ENCODE assay signal across 1 cellular context in the genomic region with DNA sequence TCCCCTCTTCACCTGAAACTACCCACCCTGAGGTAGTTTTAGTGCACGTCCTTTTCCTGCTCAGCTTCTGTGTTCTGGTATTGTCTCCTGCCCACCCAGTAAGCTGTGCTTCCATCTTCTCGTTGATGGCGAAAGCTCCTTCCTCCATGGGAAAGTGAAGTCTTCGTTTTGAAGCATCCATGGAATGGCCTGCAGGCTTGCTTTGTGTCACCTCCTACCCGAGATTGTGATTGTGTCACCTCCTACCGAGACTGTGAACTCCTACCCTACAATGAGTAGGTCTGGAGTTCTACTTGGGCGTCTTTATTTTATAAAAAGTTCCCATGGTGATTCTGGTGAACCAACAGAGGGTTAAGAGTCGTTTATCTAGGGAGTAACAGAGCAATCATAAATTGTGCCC.
TF ChIP-seq lines count a peak whose summit lies in the region.

No MANE protein-coding gene starts in this region.

TF ChIP-seq in H1, 55 proteins besides CTCF, POLR2A, EP300 and RAD21:
- no peak for TF ChIP-seq NRF1 (IDR thresholded peaks at IDR 0.05; ENCODE audit: low read depth, low read length)
- no peak for TF ChIP-seq RXRA (IDR thresholded peaks at IDR 0.05; ENCODE audit: insufficient read depth, low read depth, low read length)
- TF ChIP-seq CBX8 (IDR thresholded peaks at IDR 0.05; ENCODE audit: borderline replicate concordance, low read depth, low read length): no peak
- TF ChIP-seq MAFK (IDR thresholded peaks at IDR 0.05; ENCODE audit: low read depth, low read length): no peak
- TF ChIP-seq SIX5 (IDR thresholded peaks at IDR 0.05; ENCODE audit: low read depth, low read length): no peak
- TF ChIP-seq, protein P1, sequence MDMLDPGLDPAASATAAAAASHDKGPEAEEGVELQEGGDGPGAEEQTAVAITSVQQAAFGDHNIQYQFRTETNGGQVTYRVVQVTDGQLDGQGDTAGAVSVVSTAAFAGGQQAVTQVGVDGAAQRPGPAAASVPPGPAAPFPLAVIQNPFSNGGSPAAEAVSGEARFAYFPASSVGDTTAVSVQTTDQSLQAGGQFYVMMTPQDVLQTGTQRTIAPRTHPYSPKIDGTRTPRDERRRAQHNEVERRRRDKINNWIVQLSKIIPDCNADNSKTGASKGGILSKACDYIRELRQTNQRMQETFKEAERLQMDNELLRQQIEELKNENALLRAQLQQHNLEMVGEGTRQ (IDR thresholded peaks at IDR 0.05; ENCODE audit: low read length): no peak
- TF ChIP-seq POU5F1 (IDR thresholded peaks at IDR 0.05; ENCODE audit: low read depth, low read length): no peak
- no peak for TF ChIP-seq SUZ12 (IDR thresholded peaks at IDR 0.05; ENCODE audit: low read length)
- TF ChIP-seq EZH2 (IDR thresholded peaks at IDR 0.05; ENCODE audit: low read depth, low read length, severe bottlenecking): no peak
- no peak for TF ChIP-seq EGR1 (IDR thresholded peaks at IDR 0.05; ENCODE audit: borderline replicate concordance, low read depth, low read length)
- TF ChIP-seq SP1 (IDR thresholded peaks at IDR 0.05; ENCODE audit: low read depth, low read length): no peak
- no peak for TF ChIP-seq FOSL1 (IDR thresholded peaks at IDR 0.05; ENCODE audit: insufficient read depth, low read depth, low read length)
- no peak for TF ChIP-seq JUN (IDR thresholded peaks at IDR 0.05; ENCODE audit: low read depth, low read length)
- no peak for TF ChIP-seq CTBP2 (IDR thresholded peaks at IDR 0.05; ENCODE audit: borderline replicate concordance, insufficient read depth, insufficient read length, low read length)
- no peak for TF ChIP-seq NANOG (IDR thresholded peaks at IDR 0.05; ENCODE audit: insufficient read depth, low read depth, low read length, poor library complexity, severe bottlenecking)
- TF ChIP-seq BACH1 (IDR thresholded peaks at IDR 0.05; ENCODE audit: low read length): no peak
